Comparison of ENCODE assay signal across 7 cellular contexts in genomic region chr1:3772027-3772714, GRCh38. TPM values are rescaled to one million over a fixed set of nuclear protein-coding genes. Genes with fewer than 3 reads are reported as not detected.
DNase-seq lines count a peak whose midpoint lies in the region; ATAC-seq and TF ChIP-seq lines count a peak whose summit lies in the region.

No MANE protein-coding gene starts in this region.

- H3K9ac ChIP-seq in endodermal cell (ENCODE audit: extremely low read depth, low read length, poor library complexity, severe bottlenecking): no peak overlapping the region

- H3K4me1 Mint-ChIP-seq in endodermal cell: peaks cover 8% of the 10 kb centered on the region

- peak overlapping the region; percentile 76 for H3K4me3 ChIP-seq in endodermal cell (ENCODE audit: low read length)

- DNase-seq in NCI-H774 (lab: John Stamatoyannopoulos, UW): peak; percentile 35
- DNase-seq in activated CD8-positive, alpha-beta memory T cell treated with anti-CD3 and anti-CD28 coated beads for 48 hours (ENCODE audit: low read depth in 2 of 3, low spot score in 2 of 3): peak; percentile 48 to 71 (median 71)
- peak; percentile 99 for DNase-seq in endodermal cell
- DNase-seq in midbrain (lab: John Stamatoyannopoulos, UW): peak; percentile 35
- peak; percentile 81 to 85 for DNase-seq in stimulated activated CD8-positive, alpha-beta memory T cell treated with anti-CD3 and anti-CD28 coated beads, Interleukin-2, amount 100 ng/mL, for 48 hours (ENCODE audit: low read depth in 2 of 2)

- no peaks in the 10 kb centered on the region for H3K9me3 Mint-ChIP-seq in endodermal cell

- no peak overlapping the region for H3K27ac ChIP-seq in endodermal cell (ENCODE audit: low read depth, low read length)

- 3% methylated on average over 48 of the region's 61 CpGs; no CpG with 5 or more reads in 1 of the 2 experiments for WGBS in endodermal cell (ENCODE audit: insufficient coverage in 1 of 2, insufficient read length in 1 of 2), 2 experiments

- H3K36me3 ChIP-seq in endodermal cell (ENCODE audit: control insufficient read depth, insufficient read depth, low read length): no peaks in the 10 kb centered on the region

- ATAC-seq in GM18511 (IDR thresholded peaks at IDR 0.05; ENCODE audit: unreplicated experiment) (peak; percentile 63), HG03045 (IDR thresholded peaks at IDR 0.05; ENCODE audit: unreplicated experiment) (peak; percentile 53)

- peaks cover 5% of the 10 kb centered on the region for H3K27me3 Mint-ChIP-seq in endodermal cell (ENCODE audit: insufficient read depth)

- no peak for TF ChIP-seq CTCF in endodermal cell (conservative IDR thresholded peaks at IDR 0.05)

- H3K4me1 ChIP-seq in endodermal cell (ENCODE audit: control insufficient read depth, insufficient read depth, low read length): peaks cover 4% of the 10 kb centered on the region

- H3K4me3 Mint-ChIP-seq in endodermal cell: peak overlapping the region; percentile 56

- H3K27ac Mint-ChIP-seq in endodermal cell: no peak overlapping the region

- H3K36me3 Mint-ChIP-seq in endodermal cell (ENCODE audit: low read depth): no peaks in the 10 kb centered on the region

- no peaks in the 10 kb centered on the region for H3K9me3 ChIP-seq in endodermal cell (ENCODE audit: control insufficient read depth, low read length)

- no peaks in the 10 kb centered on the region for H3K27me3 ChIP-seq in endodermal cell (ENCODE audit: control insufficient read depth, insufficient read depth, low read length, poor library complexity, severe bottlenecking)

RNA-seq across cellular contexts. Expression of gene SMIM1, which starts 0.4 kb away (rescaled TPM):
- 10 to 100 TPM; 11.1 to 15.0 TPM for total RNA-seq in endodermal cell
- polyA plus RNA-seq in endodermal cell (2013, experiment 1 of 2): 8.3 TPM
- 6.1 TPM for polyA plus RNA-seq in endodermal cell (2013, experiment 2 of 2)

RNA-seq across cellular contexts. Expression of gene CCDC27, which starts 19.9 kb away (rescaled TPM):
- total RNA-seq in endodermal cell: not detected
- polyA plus RNA-seq in endodermal cell (2013, experiment 1 of 2): not detected
- polyA plus RNA-seq in endodermal cell (2013, experiment 2 of 2): not detected

RNA-seq across cellular contexts. Expression of gene LRRC47, which starts 24.1 kb away (rescaled TPM):
- 10 to 100 TPM; 49.9 to 59.7 TPM for total RNA-seq in endodermal cell
- 33.6 TPM for polyA plus RNA-seq in endodermal cell (2013, experiment 1 of 2)
- polyA plus RNA-seq in endodermal cell (2013, experiment 2 of 2): 31.0 TPM

Comparison
In these comparisons a context has a peak if more than half of its experiments do, and no peak if none do; other contexts are left out.
1. DNase-seq: peak in every context shown above with its lines; median percentile 99 in endodermal cell; 83 in stimulated activated CD8-positive, alpha-beta memory T cell treated with anti-CD3 and anti-CD28 coated beads, Interleukin-2, amount 100 ng/mL, for 48 hours; 71 in activated CD8-positive, alpha-beta memory T cell treated with anti-CD3 and anti-CD28 coated beads for 48 hours; 35 in NCI-H774; 35 in midbrain.